In genomic region chr6:66662196-66662595, GRCh38 we compare ENCODE assay signal across 11 cellular contexts.
DNase-seq lines count a peak whose midpoint lies in the region; ATAC-seq, FAIRE-seq and TF ChIP-seq lines count a peak whose summit lies in the region.
"Had no signal": no experiment of that assay in that cellular context is flagged by ENCODE, and none has a peak within 500 bp of the region (broad histone marks: within the 10 kb centered on the region; RNA-seq: fewer than 3 reads in every experiment).

No MANE protein-coding gene starts in this region.

- DNase-seq in D721Med (ENCODE audit: insufficient read length, low spot score) = no peak
- peak; percentile 13 for DNase-seq in LHCN-M2 (ENCODE audit: low read depth)
- DNase-seq in ascending aorta (ENCODE audit: low spot score in 2 of 2) = no peak
- peak; percentile 10 for DNase-seq in HepG2 (ENCODE audit: low spot score)
- DNase-seq in activated CD4-positive, alpha-beta memory T cell treated with anti-CD3 and anti-CD28 coated beads for 36 hours = no peak
- no peak for DNase-seq in COLO668 (lab: John Stamatoyannopoulos, UW; ENCODE audit: unreplicated experiment)
- DNase-seq: activated naive CD8-positive, alpha-beta T cell treated with anti-CD3 and anti-CD28 coated beads, Interleukin-2, amount 10 ng/mL, durations not matched to agents 7 days and 5 days; T-helper 1 cell had no signal

- peaks cover 7% of the 10 kb centered on the region for H3K9me3 Mint-ChIP-seq in activated CD4-positive, alpha-beta memory T cell treated with anti-CD3 and anti-CD28 coated beads for 36 hours

- intact Hi-C loops in ascending aorta (cut with DNase I) (no loop called here), HepG2 (cut with micrococcal nuclease; ENCODE audit: unreplicated experiment) (no loop called here)
- intact Hi-C loops in activated CD4-positive, alpha-beta memory T cell treated with anti-CD3 and anti-CD28 coated beads for 36 hours (cut with micrococcal nuclease) = no loop called here

- H3K4me3 Mint-ChIP-seq in activated CD4-positive, alpha-beta memory T cell treated with anti-CD3 and anti-CD28 coated beads for 36 hours = no peak overlapping the region
- H3K4me3 Mint-ChIP-seq: activated naive CD8-positive, alpha-beta T cell treated with anti-CD3 and anti-CD28 coated beads, Interleukin-2, amount 10 ng/mL, durations not matched to agents 7 days and 5 days had no signal

- no peak overlapping the region for H3K27ac ChIP-seq in ascending aorta
- H3K27ac ChIP-seq in HepG2 (ENCODE audit: extremely low read length, insufficient read depth, low read length) = no peak overlapping the region
- H3K27ac ChIP-seq: vagina had no signal

- no peaks in the 10 kb centered on the region for H3K4me1 Mint-ChIP-seq in activated CD4-positive, alpha-beta memory T cell treated with anti-CD3 and anti-CD28 coated beads for 36 hours (ENCODE audit: low read depth)
- H3K4me1 Mint-ChIP-seq: activated naive CD8-positive, alpha-beta T cell treated with anti-CD3 and anti-CD28 coated beads, Interleukin-2, amount 10 ng/mL, durations not matched to agents 7 days and 5 days had no signal

- TF ChIP-seq CTCF in D721Med (IDR thresholded peaks at IDR 0.05; ENCODE audit: insufficient read depth, missing control alignments) (peak; percentile 59), ascending aorta (IDR thresholded peaks at IDR 0.05) (peak in 2 of 3 experiments; percentile 6 to 49), HepG2 (CRISPR knock-in tag; IDR thresholded peaks at IDR 0.05) (no peak)

- POLR2A ChIA-PET in HepG2 (lab: Yijun Ruan, JAX) = no interaction called here
- POLR2A ChIA-PET in activated CD4-positive, alpha-beta memory T cell treated with anti-CD3 and anti-CD28 coated beads for 36 hours (lab: Charles Lee) = no interaction called here

- no peak overlapping the region for H3K4me2 ChIP-seq in HepG2 (ENCODE audit: low read depth, low read length)

- CTCF ChIA-PET in HepG2 (lab: Yijun Ruan, JAX; ENCODE audit: low intra/inter-chr PET ratio, low total read pairs) = no interaction called here
- CTCF ChIA-PET in activated CD4-positive, alpha-beta memory T cell treated with anti-CD3 and anti-CD28 coated beads for 36 hours (lab: Charles Lee) = no interaction called here

- H3K4me1 ChIP-seq in ascending aorta (no peaks in the 10 kb centered on the region), HepG2 (ENCODE audit: insufficient read depth, low read length) (no peaks in the 10 kb centered on the region)
- H3K4me1 ChIP-seq: vagina had no signal

- FAIRE-seq in D721Med (lab: Jason Lieb, UNC) (no peak), HepG2 (lab: Jason Lieb, UNC) (no peak)

- no peak for ATAC-seq in HepG2
- ATAC-seq in HG02763 (IDR thresholded peaks at IDR 0.05; ENCODE audit: unreplicated experiment) = no peak
- no peak for ATAC-seq in GM19351 (IDR thresholded peaks at IDR 0.05; ENCODE audit: unreplicated experiment)

- H3K27me3 ChIP-seq in ascending aorta (no peaks in the 10 kb centered on the region), HepG2 (ENCODE audit: control insufficient read depth in 1 of 2, insufficient read depth in 2 of 2, low read length in 2 of 2) (no peaks in the 10 kb centered on the region)
- H3K27me3 ChIP-seq: vagina had no signal

- H3K4me3 ChIP-seq in ascending aorta (no peak overlapping the region), HepG2 (replicated peaks in 1 of 3; ENCODE audit: insufficient read depth in 1 of 3, low read depth in 2 of 3, low read length in 3 of 3) (no peak overlapping the region)
- H3K4me3 ChIP-seq: vagina had no signal

- no peaks in the 10 kb centered on the region for H3K79me2 ChIP-seq in HepG2 (ENCODE audit: insufficient read depth, low read length)

- no TSS peak for BruUV-seq in HepG2 (replicated peaks; lab: Mats Ljungman, UMichigan)

- no peaks in the 10 kb centered on the region for H3K36me3 Mint-ChIP-seq in activated CD4-positive, alpha-beta memory T cell treated with anti-CD3 and anti-CD28 coated beads for 36 hours
- H3K36me3 Mint-ChIP-seq: activated naive CD8-positive, alpha-beta T cell treated with anti-CD3 and anti-CD28 coated beads, Interleukin-2, amount 10 ng/mL, durations not matched to agents 7 days and 5 days had no signal

- in situ Hi-C loops in HepG2 (cut with HindIII; ENCODE audit: extremely low pct_ligation_motif_present, low pct_unique_long_range_greater_than_20kb) = no loop called here

- TF ChIP-seq EP300 in HepG2 (IDR thresholded peaks at IDR 0.05; ENCODE audit: low read depth in 2 of 2, low read length in 2 of 2) = no peak
- TF ChIP-seq EP300 in HepG2 (CRISPR knock-in tag; IDR thresholded peaks at IDR 0.05; ENCODE audit: borderline replicate concordance) = no peak

- no peak for TF ChIP-seq POLR2A in HepG2 (IDR thresholded peaks at IDR 0.05; ENCODE audit: insufficient read depth in 1 of 2, low read depth in 2 of 2, low read length in 2 of 2)

- no peaks in the 10 kb centered on the region for H3K36me3 ChIP-seq in ascending aorta
- no peaks in the 10 kb centered on the region for H3K36me3 ChIP-seq in HepG2 (replicated peaks in 1 of 2; ENCODE audit: control insufficient read depth in 1 of 2, insufficient read depth in 2 of 2, low read length in 2 of 2)
- H3K36me3 ChIP-seq: vagina had no signal

- H3K27ac Mint-ChIP-seq in activated CD4-positive, alpha-beta memory T cell treated with anti-CD3 and anti-CD28 coated beads for 36 hours = no peak overlapping the region
- H3K27ac Mint-ChIP-seq: activated naive CD8-positive, alpha-beta T cell treated with anti-CD3 and anti-CD28 coated beads, Interleukin-2, amount 10 ng/mL, durations not matched to agents 7 days and 5 days had no signal

- no peak overlapping the region for H2AFZ ChIP-seq in HepG2 (ENCODE audit: low read length)

- no peaks in the 10 kb centered on the region for H3K27me3 Mint-ChIP-seq in activated CD4-positive, alpha-beta memory T cell treated with anti-CD3 and anti-CD28 coated beads for 36 hours
- H3K27me3 Mint-ChIP-seq: activated naive CD8-positive, alpha-beta T cell treated with anti-CD3 and anti-CD28 coated beads, Interleukin-2, amount 10 ng/mL, durations not matched to agents 7 days and 5 days had no signal

- H4K20me1 ChIP-seq in HepG2 (ENCODE audit: insufficient read depth, low read length) = no peaks in the 10 kb centered on the region

- H3K9ac ChIP-seq in HepG2 (ENCODE audit: insufficient read depth, low read depth, low read length) = no peak overlapping the region

- H3K9me3 ChIP-seq in ascending aorta (no peaks in the 10 kb centered on the region), HepG2 (ENCODE audit: low read length) (no peaks in the 10 kb centered on the region)
- H3K9me3 ChIP-seq: vagina had no signal

- TF ChIP-seq RAD21 in HepG2 (CRISPR knock-in tag; IDR thresholded peaks at IDR 0.05) = no peak

TF ChIP-seq in HepG2, 621 proteins besides CTCF, POLR2A, EP300 and RAD21:
- TF ChIP-seq SMARCE1 (IDR thresholded peaks at IDR 0.05; ENCODE audit: borderline replicate concordance) (no peak), SOX5 (CRISPR knock-in tag; IDR thresholded peaks at IDR 0.05; ENCODE audit: borderline replicate concordance) (no peak), TBL1XR1 (IDR thresholded peaks at IDR 0.05; ENCODE audit: borderline replicate concordance, low read length, partially characterized antibody) (no peak), ZNF740 (CRISPR knock-in tag; IDR thresholded peaks at IDR 0.05) (no peak), ZFP37 (CRISPR knock-in tag; IDR thresholded peaks at IDR 0.05; ENCODE audit: borderline replicate concordance) (no peak), MIER2 (CRISPR knock-in tag; IDR thresholded peaks at IDR 0.05) (no peak), YEATS4 (CRISPR knock-in tag; IDR thresholded peaks at IDR 0.05; ENCODE audit: borderline replicate concordance) (no peak), ZNF17 (CRISPR knock-in tag; IDR thresholded peaks at IDR 0.05) (no peak), KDM6A (CRISPR knock-in tag; IDR thresholded peaks at IDR 0.05; ENCODE audit: low read depth) (no peak), SRSF4 (IDR thresholded peaks at IDR 0.05; ENCODE audit: low read depth, low read length, poor library complexity, severe bottlenecking) (no peak), ZNF496 (CRISPR knock-in tag; IDR thresholded peaks at IDR 0.05; ENCODE audit: insufficient replicate concordance) (no peak), FOXA1 (IDR thresholded peaks at IDR 0.05) (no peak), FOXA1 (CRISPR knock-in tag; IDR thresholded peaks at IDR 0.05) (no peak), ELF1 (CRISPR knock-in tag; IDR thresholded peaks at IDR 0.05) (no peak), RBFOX2 (IDR thresholded peaks at IDR 0.05; ENCODE audit: low read depth, low read length) (no peak), ZNF10 (CRISPR knock-in tag; IDR thresholded peaks at IDR 0.05; ENCODE audit: borderline replicate concordance, low read depth) (no peak), ZSCAN21 (CRISPR knock-in tag; IDR thresholded peaks at IDR 0.05; ENCODE audit: borderline replicate concordance) (no peak), ZSCAN12 (CRISPR knock-in tag; IDR thresholded peaks at IDR 0.05) (no peak), PRPF4 (IDR thresholded peaks at IDR 0.05; ENCODE audit: low read depth, low read length, poor library complexity, severe bottlenecking) (no peak)
- TF ChIP-seq, protein P1, sequence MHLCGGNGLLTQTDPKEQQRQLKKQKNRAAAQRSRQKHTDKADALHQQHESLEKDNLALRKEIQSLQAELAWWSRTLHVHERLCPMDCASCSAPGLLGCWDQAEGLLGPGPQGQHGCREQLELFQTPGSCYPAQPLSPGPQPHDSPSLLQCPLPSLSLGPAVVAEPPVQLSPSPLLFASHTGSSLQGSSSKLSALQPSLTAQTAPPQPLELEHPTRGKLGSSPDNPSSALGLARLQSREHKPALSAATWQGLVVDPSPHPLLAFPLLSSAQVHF (CRISPR knock-in tag; IDR thresholded peaks at IDR 0.05) = no peak
- TF ChIP-seq, protein P2, sequence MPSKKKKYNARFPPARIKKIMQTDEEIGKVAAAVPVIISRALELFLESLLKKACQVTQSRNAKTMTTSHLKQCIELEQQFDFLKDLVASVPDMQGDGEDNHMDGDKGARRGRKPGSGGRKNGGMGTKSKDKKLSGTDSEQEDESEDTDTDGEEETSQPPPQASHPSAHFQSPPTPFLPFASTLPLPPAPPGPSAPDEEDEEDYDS (CRISPR knock-in tag; IDR thresholded peaks at IDR 0.05) = no peak

Comparison
In these comparisons a context has a peak if more than half of its experiments do, and no peak if none do; other contexts are left out.
1. DNase-seq: peak in LHCN-M2 (single experiment) and HepG2 (single experiment); none in D721Med (single experiment), ascending aorta (0 of 2), activated CD4-positive, alpha-beta memory T cell treated with anti-CD3 and anti-CD28 coated beads for 36 hours (single experiment) and COLO668 (single experiment).